2 cellular contexts compared by ENCODE assay signal in genomic region chr6:54632984-54633565, GRCh38.
TF ChIP-seq lines count a peak whose summit lies in the region.

No MANE protein-coding gene starts in this region.

TF ChIP-seq in A549, 52 proteins besides CTCF, POLR2A, EP300 and RAD21 (continued from another document):
- no peak for TF ChIP-seq ELK1 (IDR thresholded peaks at IDR 0.05; ENCODE audit: low read depth, low read length)
- no peak for TF ChIP-seq POLR2AphosphoS2 (conservative IDR thresholded peaks at IDR 0.05; ENCODE audit: low read length)
- TF ChIP-seq MAX (IDR thresholded peaks at IDR 0.05): no peak
- no peak for TF ChIP-seq HOXB5 (CRISPR knock-in tag; IDR thresholded peaks at IDR 0.05)
- no peak for TF ChIP-seq BCL3 (IDR thresholded peaks at IDR 0.05)
- TF ChIP-seq ZSCAN20 (CRISPR knock-in tag; IDR thresholded peaks at IDR 0.05): no peak
- TF ChIP-seq ATOH8 (CRISPR knock-in tag; IDR thresholded peaks at IDR 0.05; ENCODE audit: low read depth): no peak
- no peak for TF ChIP-seq E2F6 (IDR thresholded peaks at IDR 0.05; ENCODE audit: borderline replicate concordance, low read depth)
- no peak for TF ChIP-seq GATA3 (IDR thresholded peaks at IDR 0.05; ENCODE audit: borderline replicate concordance)
- TF ChIP-seq EHF (CRISPR knock-in tag; IDR thresholded peaks at IDR 0.05): no peak
- TF ChIP-seq ZC3H11A (IDR thresholded peaks at IDR 0.05): no peak

TF ChIP-seq in SK-N-SH, 30 proteins besides CTCF, POLR2A, EP300 and RAD21 (continued from another document):
- TF ChIP-seq REST (IDR thresholded peaks at IDR 0.05; ENCODE audit: low read depth, low read length) (no peak), USF1 (IDR thresholded peaks at IDR 0.05; ENCODE audit: borderline replicate concordance, low read depth) (no peak)
